In genomic region chr7:8277394-8277982, GRCh38 we compare ENCODE assay signal across 14 cellular contexts. TPM values are rescaled to one million over a fixed set of nuclear protein-coding genes. Genes with fewer than 3 reads are reported as not detected.
DNase-seq lines count a peak whose midpoint lies in the region; ATAC-seq, FAIRE-seq and TF ChIP-seq lines count a peak whose summit lies in the region.
"Had no signal": no experiment of that assay in that cellular context is flagged by ENCODE, and none has a peak within 500 bp of the region (broad histone marks: within the 10 kb centered on the region; RNA-seq: fewer than 3 reads in every experiment).

No MANE protein-coding gene starts in this region.

- intact Hi-C loops in Right ventricle myocardium superior (cut with DNase I): no loop called here
- intact Hi-C loops in heart left ventricle (cut with DNase I): no loop called here
- intact Hi-C loops in CD8-positive, alpha-beta T cell (cut with DNase I, micrococcal nuclease): no loop called here

- no peaks in the 10 kb centered on the region for H3K9me3 ChIP-seq in heart left ventricle
- H3K9me3 ChIP-seq in H1 (ENCODE audit: insufficient read depth in 2 of 2, low read depth in 1 of 2, low read length in 1 of 2): no peaks in the 10 kb centered on the region
- H3K9me3 ChIP-seq in CD8-positive, alpha-beta T cell (ENCODE audit: low read length): no peaks in the 10 kb centered on the region
- H3K9me3 ChIP-seq: esophagus muscularis mucosa, spleen had no signal

- no peak overlapping the region for H3K18ac ChIP-seq in H1 (ENCODE audit: extremely low read depth, low read length)

- H3K79me1 ChIP-seq in H1 (ENCODE audit: low read depth, low read length): no peaks in the 10 kb centered on the region

- H2AFZ ChIP-seq in H1 (ENCODE audit: low read length): no peak overlapping the region

- H4K5ac ChIP-seq in H1 (ENCODE audit: insufficient read length, low read depth, low read length): no peak overlapping the region

- H2BK12ac ChIP-seq in H1 (ENCODE audit: low read depth, low read length): no peak overlapping the region

- H3K27me3 Mint-ChIP-seq in CD8-positive, alpha-beta T cell (ENCODE audit: low read depth): peaks cover 3% of the 10 kb centered on the region
- peaks cover 0 to 2% (median 0%) of the 10 kb centered on the region in 5 donors for H3K27me3 Mint-ChIP-seq in naive thymus-derived CD8-positive, alpha-beta T cell

- H4K91ac ChIP-seq in H1 (replicated peaks; ENCODE audit: insufficient read length, low read length): no peak overlapping the region

- no peak overlapping the region for H3K4me3 Mint-ChIP-seq in CD8-positive, alpha-beta T cell
- H3K4me3 Mint-ChIP-seq in naive thymus-derived CD8-positive, alpha-beta T cell: no peak overlapping the region
- H3K4me3 Mint-ChIP-seq: activated naive CD8-positive, alpha-beta T cell; stimulated activated naive CD8-positive, alpha-beta T cell treated with anti-CD3 and anti-CD28 coated beads, Interleukin-15, Interleukin-2, amounts not matched to agents 100 ng/mL and 50 ng/mL, for 24 hours had no signal

- no peak overlapping the region for H3K14ac ChIP-seq in H1 (ENCODE audit: insufficient read length)

- H3K4me3 ChIP-seq in heart left ventricle (no peak overlapping the region), H1 (ENCODE audit: extremely low read depth in 1 of 4, insufficient read depth in 2 of 4, low read depth in 3 of 4, low read length in 4 of 4) (no peak overlapping the region)
- H3K4me3 ChIP-seq in CD8-positive, alpha-beta T cell (ENCODE audit: low read depth, low read length): no peak overlapping the region
- H3K4me3 ChIP-seq: esophagus muscularis mucosa, spleen had no signal

- no peak for TF ChIP-seq EP300 in H1 (IDR thresholded peaks at IDR 0.05; ENCODE audit: borderline replicate concordance in 1 of 2, low read depth in 2 of 2, low read length in 2 of 2)

- CTCF ChIA-PET in H1 (lab: Charles Lee; ENCODE audit: partially characterized antibody): interaction anchor here (0.7 to 5.3 kb wide), 23 partner anchors 10 to 596 kb away, joined by 3 to 40 read pairs (median 5); no protein-coding TSS in a partner anchor
- CTCF ChIA-PET in CD8-positive, alpha-beta T cell (lab: Charles Lee): no interaction called here

- H4K20me1 ChIP-seq in H1 (replicated peaks in 1 of 2; ENCODE audit: control insufficient read depth in 1 of 2, insufficient read depth in 2 of 2, low read length in 2 of 2): no peaks in the 10 kb centered on the region

- no peak overlapping the region for H3K9ac ChIP-seq in H1 (replicated peaks in 1 of 4; ENCODE audit: extremely low read depth in 1 of 4, low read depth in 3 of 4, low read length in 3 of 4)

- H3K27ac ChIP-seq in heart left ventricle: no peak overlapping the region
- no peak overlapping the region for H3K27ac ChIP-seq in H1 (ENCODE audit: low read depth, low read length)
- no peak overlapping the region for H3K27ac ChIP-seq in CD8-positive, alpha-beta T cell (ENCODE audit: low read depth, low read length)
- H3K27ac ChIP-seq: esophagus muscularis mucosa, spleen had no signal

- H3K56ac ChIP-seq in H1 (replicated peaks; ENCODE audit: insufficient read length, low read depth, low read length): no peak overlapping the region

- H3K4me1 Mint-ChIP-seq in CD8-positive, alpha-beta T cell (ENCODE audit: low read depth): no peaks in the 10 kb centered on the region
- H3K4me1 Mint-ChIP-seq in naive thymus-derived CD8-positive, alpha-beta T cell: no peaks in the 10 kb centered on the region

- DNase-seq in Right ventricle myocardium superior (no peak), heart left ventricle (no peak), NCI-H345 treated with DMSO at 0.1 percent for 48 hours (lab: John Stamatoyannopoulos, UW; ENCODE audit: unreplicated experiment) (peak; percentile 19), H1 (ENCODE audit: low read depth in 1 of 2, low spot score in 2 of 2) (no peak), COR-L47 (lab: John Stamatoyannopoulos, UW) (no peak)
- no peak for DNase-seq in CD8-positive, alpha-beta T cell
- DNase-seq in naive thymus-derived CD8-positive, alpha-beta T cell: no peak
- DNase-seq: C1 segment of cervical spinal cord, NCI-H1930, spleen had no signal

- H3K23ac ChIP-seq in H1 (ENCODE audit: insufficient read length): no peak overlapping the region

- peak; percentile 87 to 90 for TF ChIP-seq RAD21 in H1 (IDR thresholded peaks at IDR 0.05 in 1 of 2, conservative IDR thresholded peaks at IDR 0.05 in 1 of 2; ENCODE audit: low read depth in 2 of 2, low read length in 2 of 2)

- TF ChIP-seq POLR2A in heart left ventricle (IDR thresholded peaks at IDR 0.05) (no peak), H1 (IDR thresholded peaks at IDR 0.05; ENCODE audit: control extremely low read depth in 1 of 2, low read depth in 2 of 2, low read length in 2 of 2) (no peak)

- peak; percentile 25 for ATAC-seq in Right ventricle myocardium superior (ENCODE audit: poor library complexity)
- ATAC-seq in heart left ventricle: no peak
- no peak for ATAC-seq in GM18519 (IDR thresholded peaks at IDR 0.05; ENCODE audit: low FRiP score, unreplicated experiment)
- no peak for ATAC-seq in CD8-positive, alpha-beta T cell
- ATAC-seq in naive thymus-derived CD8-positive, alpha-beta T cell: no peak

- no peak overlapping the region for H2BK15ac ChIP-seq in H1 (ENCODE audit: low read length)

- no peaks in the 10 kb centered on the region; the same call in 1 of the 2 replicates for H3K23me2 ChIP-seq in H1 (ENCODE audit: low read depth, low read length)

- H3K79me2 ChIP-seq in H1 (ENCODE audit: control insufficient read depth in 1 of 2, insufficient read depth in 2 of 2, low read length in 2 of 2): no peaks in the 10 kb centered on the region

- TF ChIP-seq CTCF in heart left ventricle (IDR thresholded peaks at IDR 0.05) (peak in 6 of 12 donors; percentile 4 to 25 (median 10)), H1 (IDR thresholded peaks at IDR 0.05; ENCODE audit: control extremely low read depth in 1 of 3, insufficient read depth in 1 of 3, low read depth in 1 of 3, low read length in 3 of 3) (peak in 2 of 3 experiments; percentile 67 to 71; a peak in 3 of 4 replicates)
- TF ChIP-seq CTCF in CD8-positive, alpha-beta T cell (IDR thresholded peaks at IDR 0.05): no peak

- POLR2A ChIA-PET in H1 (lab: Charles Lee; ENCODE audit: partially characterized antibody): interaction anchor here (0.9 kb wide), 1 partner anchor 15 kb away, joined by 3 read pairs; no protein-coding TSS in a partner anchor
- POLR2A ChIA-PET in CD8-positive, alpha-beta T cell (lab: Charles Lee): no interaction called here
- POLR2A ChIA-PET in naive thymus-derived CD8-positive, alpha-beta T cell (lab: Charles Lee): no interaction called here

- H3K9me3 Mint-ChIP-seq in CD8-positive, alpha-beta T cell: no peaks in the 10 kb centered on the region
- peaks cover 0 to 5% (median 0%) of the 10 kb centered on the region in 9 donors for H3K9me3 Mint-ChIP-seq in naive thymus-derived CD8-positive, alpha-beta T cell
- H3K9me3 Mint-ChIP-seq: stimulated activated naive CD8-positive, alpha-beta T cell treated with anti-CD3 and anti-CD28 coated beads, Interleukin-15, Interleukin-2, amounts not matched to agents 100 ng/mL and 50 ng/mL, for 24 hours had no signal

- H3K27ac Mint-ChIP-seq in CD8-positive, alpha-beta T cell: no peak overlapping the region
- no peak overlapping the region for H3K27ac Mint-ChIP-seq in naive thymus-derived CD8-positive, alpha-beta T cell
- H3K27ac Mint-ChIP-seq: activated naive CD8-positive, alpha-beta T cell; stimulated activated naive CD8-positive, alpha-beta T cell treated with anti-CD3 and anti-CD28 coated beads, Interleukin-15, Interleukin-2, amounts not matched to agents 100 ng/mL and 50 ng/mL, for 24 hours had no signal

- no peak overlapping the region for H2AK5ac ChIP-seq in H1 (ENCODE audit: low read depth, low read length)

- H2BK5ac ChIP-seq in H1 (ENCODE audit: low read depth, low read length): no peak overlapping the region

- no peak overlapping the region for H3K4ac ChIP-seq in H1 (replicated peaks; ENCODE audit: insufficient read length, low read depth, low read length)

- H3K4me1 ChIP-seq in heart left ventricle: peaks cover 0 to 3% (median 0%) of the 10 kb centered on the region in 12 donors
- no peaks in the 10 kb centered on the region for H3K4me1 ChIP-seq in H1 (replicated peaks in 1 of 4; ENCODE audit: control insufficient read depth in 3 of 4, insufficient read depth in 4 of 4, low read length in 3 of 4)
- no peaks in the 10 kb centered on the region for H3K4me1 ChIP-seq in CD8-positive, alpha-beta T cell (ENCODE audit: insufficient read depth, low read length)
- H3K4me1 ChIP-seq: esophagus muscularis mucosa, spleen had no signal

- H3K27me3 ChIP-seq in heart left ventricle (no peaks in the 10 kb centered on the region), H1 (replicated peaks in 1 of 4; ENCODE audit: control insufficient read depth in 3 of 4, extremely low read depth in 1 of 4, insufficient read depth in 3 of 4, low read length in 3 of 4) (no peaks in the 10 kb centered on the region)
- H3K27me3 ChIP-seq in CD8-positive, alpha-beta T cell (ENCODE audit: insufficient read depth, low read length): no peaks in the 10 kb centered on the region
- H3K27me3 ChIP-seq: esophagus muscularis mucosa had no signal

- H3K36me3 ChIP-seq in heart left ventricle: no peaks in the 10 kb centered on the region
- H3K36me3 ChIP-seq in H1 (ENCODE audit: control insufficient read depth in 2 of 4, insufficient read depth in 4 of 4, low read length in 3 of 4): no peaks in the 10 kb centered on the region
- H3K36me3 ChIP-seq in CD8-positive, alpha-beta T cell (ENCODE audit: insufficient read depth, low read length): no peaks in the 10 kb centered on the region
- H3K36me3 ChIP-seq: esophagus muscularis mucosa, spleen had no signal

- no peak overlapping the region for H2BK20ac ChIP-seq in H1 (ENCODE audit: low read length)

- no peak overlapping the region for H2BK120ac ChIP-seq in H1 (replicated peaks; ENCODE audit: low read depth, low read length)

- no peaks in the 10 kb centered on the region for H3K36me3 Mint-ChIP-seq in CD8-positive, alpha-beta T cell
- H3K36me3 Mint-ChIP-seq in naive thymus-derived CD8-positive, alpha-beta T cell: peaks cover 0 to 1% (median 0%) of the 10 kb centered on the region in 3 donors
- H3K36me3 Mint-ChIP-seq: activated naive CD8-positive, alpha-beta T cell had no signal

- 67 to 74% (median 70%) methylated on average over 3 of the region's 3 CpGs for WGBS in heart left ventricle, 4 donors
- 78% methylated on average over 3 of the region's 3 CpGs; no CpG with 5 or more reads in 1 of the 2 experiments for WGBS in H1 (ENCODE audit: extremely low coverage in 1 of 2, insufficient coverage in 1 of 2, insufficient read length in 1 of 2, insufficient replicate concordance in 2 of 2, low coverage in 1 of 2, low lambda C conversion rate in 2 of 2, missing lambda C conversion rate in 1 of 2), 2 experiments

- H4K8ac ChIP-seq in H1 (ENCODE audit: extremely low read depth, insufficient read depth, low read length): no peak overlapping the region

- peak; percentile 99 for FAIRE-seq in H1 (lab: Jason Lieb, UNC)

- no peak overlapping the region for H3K4me2 ChIP-seq in H1 (ENCODE audit: insufficient read depth in 1 of 2, low read depth in 2 of 2, low read length in 2 of 2)

RNA-seq across cellular contexts. Expression of gene ICA1, which starts 15.5 kb away (rescaled TPM):
- total RNA-seq in Right ventricle myocardium superior (37.1 TPM), heart left ventricle (10 to 100 TPM; 37.5 to 74.4 (median 58.7) TPM)
- polyA plus RNA-seq in heart left ventricle (10 to 100 TPM; 23.8 to 28.8 TPM), H1 (2011; rRNA removed) (9.4 and 14.9 TPM in 2 replicates)
- 36.9 and 37.1 TPM in 2 replicates for total RNA-seq in H1 (2021; fragmentation: NEBNext Ultra II Directional; extraction: Animal tissue kit (Norgen Biotek cat#: 25700))
- 20.1 TPM for polyA plus RNA-seq in H1 (2011; cell fraction: cytosol; rRNA removed)
- 32.5 TPM for polyA plus RNA-seq in H1 (2011; cell fraction: nucleus; rRNA removed)
- 30.2 to 43.2 TPM (median 36.3 TPM) in 4 replicates for polyA plus RNA-seq in H1 (2012, experiment 1 of 2)
- 5.6 TPM for polyA plus RNA-seq in H1 (2012, experiment 2 of 2)
- 40.4 TPM for polyA plus RNA-seq in H1 (2013, experiment 1 of 2)
- polyA plus RNA-seq in H1 (2013, experiment 2 of 2): 37.6 TPM
- polyA minus RNA-seq in H1 (2011; rRNA and poly(A)+ RNA removed): 15.7 and 18.4 TPM in 2 replicates
- polyA minus RNA-seq in H1 (2011; cell fraction: cytosol; rRNA and poly(A)+ RNA removed): 10.9 TPM
- 29.2 TPM for polyA minus RNA-seq in H1 (2011; cell fraction: nucleus; rRNA and poly(A)+ RNA removed)
- total RNA-seq in CD8-positive, alpha-beta T cell: under 1 TPM in 1 of 2 experiments, not detected in 1; 0.87 TPM
- total RNA-seq in naive thymus-derived CD8-positive, alpha-beta T cell: under 1 TPM in 1 of 2 experiments, not detected in 1; 0.96 TPM
- 1 to 10 TPM in 2 of 3 donors, under 1 TPM in 1; 0.71 to 1.3 (median 1.3) TPM for polyA plus RNA-seq in naive thymus-derived CD8-positive, alpha-beta T cell

Comparison
In these comparisons a context has a peak if more than half of its experiments do, and no peak if none do; other contexts are left out.
1. RNA of gene ICA1, which starts 15.5 kb away (total RNA-seq): 37.5 to 74.4 TPM in heart left ventricle, 36.9 to 37.1 TPM in H1 and 37.1 TPM in Right ventricle myocardium superior (single experiment); 0.96 TPM in naive thymus-derived CD8-positive, alpha-beta T cell and 0.87 TPM in CD8-positive, alpha-beta T cell; every median in the first group is over 10 times any median in the second.